In the genomic region with DNA sequence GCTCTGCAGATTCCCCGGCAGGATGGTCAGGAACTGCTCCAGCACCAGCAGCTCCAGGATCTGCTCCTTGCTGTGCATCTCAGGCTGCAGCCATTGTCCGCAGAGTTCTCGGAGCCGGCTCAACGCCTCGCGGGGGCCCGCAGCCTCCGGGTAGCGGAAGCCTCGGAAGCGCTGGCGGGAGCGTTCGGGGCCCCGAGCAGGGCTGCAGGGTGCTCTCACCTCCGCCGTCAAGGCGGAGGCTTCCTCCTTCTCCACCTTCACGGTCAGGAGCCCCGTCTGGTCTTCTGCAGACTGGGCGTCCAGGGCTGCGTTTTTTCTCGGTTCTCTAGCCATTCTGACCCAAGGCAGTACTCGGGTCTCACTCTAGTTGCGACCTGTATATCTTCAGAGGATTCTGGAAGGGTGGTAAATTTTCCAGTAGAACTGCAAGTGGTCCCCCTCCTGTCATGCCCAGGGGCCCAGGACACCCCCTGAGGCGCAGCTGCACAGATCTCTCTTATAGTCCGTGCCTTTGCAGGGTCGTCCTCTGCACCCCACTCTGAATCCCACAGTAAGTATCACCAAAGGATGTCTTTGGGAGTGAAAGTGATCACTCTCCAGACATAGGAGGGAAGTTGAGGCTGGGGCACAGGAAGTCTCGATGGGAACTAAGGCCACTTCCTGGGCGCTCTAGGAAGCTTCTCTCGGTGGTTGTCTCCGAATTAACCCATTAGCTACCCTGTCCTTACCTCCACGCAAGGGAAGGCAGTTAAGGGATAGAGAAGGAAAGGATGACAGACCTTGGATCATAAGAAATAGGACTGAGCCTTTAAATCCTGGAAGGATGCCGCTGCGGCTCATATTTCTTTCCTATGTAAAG, we compare ENCODE assay signal across 1 cellular context.
TF ChIP-seq lines count a peak whose summit lies in the region.

Gene ZKSCAN4, minus strand, starts transcription at position 622 of the 859 bp plus-strand sequence. Its CDS starts 289 bp downstream, at position 333.

TF ChIP-seq in HepG2, 621 proteins besides CTCF, POLR2A, EP300 and RAD21 (continued from another document and continues in another):
- peak; percentile 87; the same call in 1 of the 2 replicates for TF ChIP-seq CBFB (CRISPR knock-in tag; IDR thresholded peaks at IDR 0.05)
- TF ChIP-seq FOSL1 (CRISPR knock-in tag; IDR thresholded peaks at IDR 0.05; ENCODE audit: borderline replicate concordance): no peak
- no peak for TF ChIP-seq ZNF468 (CRISPR knock-in tag; IDR thresholded peaks at IDR 0.05)
- peak; percentile 87; the same call in 1 of the 2 replicates for TF ChIP-seq SMAD1 (CRISPR knock-in tag; IDR thresholded peaks at IDR 0.05; ENCODE audit: borderline replicate concordance, low read depth)
- TF ChIP-seq GTF3A (CRISPR knock-in tag; conservative IDR thresholded peaks at IDR 0.05): no peak
- no peak for TF ChIP-seq POLR2AphosphoS2 (IDR thresholded peaks at IDR 0.05; ENCODE audit: low read depth, low read length)
- TF ChIP-seq, protein P1, sequence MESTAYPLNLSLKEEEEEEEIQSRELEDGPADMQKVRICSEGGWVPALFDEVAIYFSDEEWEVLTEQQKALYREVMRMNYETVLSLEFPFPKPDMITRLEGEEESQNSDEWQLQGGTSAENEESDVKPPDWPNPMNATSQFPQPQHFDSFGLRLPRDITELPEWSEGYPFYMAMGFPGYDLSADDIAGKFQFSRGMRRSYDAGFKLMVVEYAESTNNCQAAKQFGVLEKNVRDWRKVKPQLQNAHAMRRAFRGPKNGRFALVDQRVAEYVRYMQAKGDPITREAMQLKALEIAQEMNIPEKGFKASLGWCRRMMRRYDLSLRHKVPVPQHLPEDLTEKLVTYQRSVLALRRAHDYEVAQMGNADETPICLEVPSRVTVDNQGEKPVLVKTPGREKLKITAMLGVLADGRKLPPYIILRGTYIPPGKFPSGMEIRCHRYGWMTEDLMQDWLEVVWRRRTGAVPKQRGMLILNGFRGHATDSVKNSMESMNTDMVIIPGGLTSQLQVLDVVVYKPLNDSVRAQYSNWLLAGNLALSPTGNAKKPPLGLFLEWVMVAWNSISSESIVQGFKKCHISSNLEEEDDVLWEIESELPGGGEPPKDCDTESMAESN (CRISPR knock-in tag; conservative IDR thresholded peaks at IDR 0.05): peak; percentile 76
- no peak for TF ChIP-seq SOX6 (IDR thresholded peaks at IDR 0.05)
- peak; percentile 40; the same call in 1 of the 2 replicates for TF ChIP-seq SOX6 (CRISPR knock-in tag; IDR thresholded peaks at IDR 0.05)
- TF ChIP-seq ZSCAN25 (CRISPR knock-in tag; IDR thresholded peaks at IDR 0.05): peak; percentile 56; the same call in 1 of the 2 replicates
- no peak for TF ChIP-seq ZNF747 (CRISPR knock-in tag; IDR thresholded peaks at IDR 0.05; ENCODE audit: borderline replicate concordance)
- no peak for TF ChIP-seq HIC2 (CRISPR knock-in tag; IDR thresholded peaks at IDR 0.05; ENCODE audit: low read depth)
- no peak for TF ChIP-seq TRIM24 (CRISPR knock-in tag; IDR thresholded peaks at IDR 0.05)
- no peak; the same call in 1 of the 2 replicates for TF ChIP-seq ZIK1 (CRISPR knock-in tag; IDR thresholded peaks at IDR 0.05; ENCODE audit: borderline replicate concordance, low read depth)
- peak; percentile 54; the same call in 1 of the 2 replicates for TF ChIP-seq EED (CRISPR knock-in tag; IDR thresholded peaks at IDR 0.05)
- TF ChIP-seq ZNF546 (CRISPR knock-in tag; conservative IDR thresholded peaks at IDR 0.05): no peak
- TF ChIP-seq, protein P2, sequence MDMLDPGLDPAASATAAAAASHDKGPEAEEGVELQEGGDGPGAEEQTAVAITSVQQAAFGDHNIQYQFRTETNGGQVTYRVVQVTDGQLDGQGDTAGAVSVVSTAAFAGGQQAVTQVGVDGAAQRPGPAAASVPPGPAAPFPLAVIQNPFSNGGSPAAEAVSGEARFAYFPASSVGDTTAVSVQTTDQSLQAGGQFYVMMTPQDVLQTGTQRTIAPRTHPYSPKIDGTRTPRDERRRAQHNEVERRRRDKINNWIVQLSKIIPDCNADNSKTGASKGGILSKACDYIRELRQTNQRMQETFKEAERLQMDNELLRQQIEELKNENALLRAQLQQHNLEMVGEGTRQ (IDR thresholded peaks at IDR 0.05; ENCODE audit: low read depth, low read length): no peak
- TF ChIP-seq, protein P2 (CRISPR knock-in tag; IDR thresholded peaks at IDR 0.05; ENCODE audit: borderline replicate concordance): no peak
- TF ChIP-seq ZNF142 (CRISPR knock-in tag; IDR thresholded peaks at IDR 0.05): 0 out of 2 replicates have a peak, but pooled peaks have one; percentile 17
- TF ChIP-seq TFAP4 (IDR thresholded peaks at IDR 0.05; ENCODE audit: borderline replicate concordance, low read depth): no peak
- TF ChIP-seq ZKSCAN8 (CRISPR knock-in tag; IDR thresholded peaks at IDR 0.05; ENCODE audit: borderline replicate concordance): peak; percentile 13; the same call in 1 of the 2 replicates
- peak; percentile 51; the same call in 1 of the 2 replicates for TF ChIP-seq SMC3 (IDR thresholded peaks at IDR 0.05; ENCODE audit: low read length)
- TF ChIP-seq CENPX (CRISPR knock-in tag; IDR thresholded peaks at IDR 0.05): no peak
- TF ChIP-seq IKZF4 (CRISPR knock-in tag; IDR thresholded peaks at IDR 0.05; ENCODE audit: borderline replicate concordance, low read depth, not compliant biosample characterization): no peak
- no peak for TF ChIP-seq NR1H2 (CRISPR knock-in tag; IDR thresholded peaks at IDR 0.05; ENCODE audit: borderline replicate concordance, low read depth)
- TF ChIP-seq ZKSCAN5 (CRISPR knock-in tag; IDR thresholded peaks at IDR 0.05): 0 out of 2 replicates have a peak, but pooled peaks have one; percentile 49
- no peak for TF ChIP-seq EEA1 (CRISPR knock-in tag; IDR thresholded peaks at IDR 0.05; ENCODE audit: borderline replicate concordance)
- no peak for TF ChIP-seq ZNF124 (CRISPR knock-in tag; IDR thresholded peaks at IDR 0.05)
- TF ChIP-seq SP2 (CRISPR knock-in tag; IDR thresholded peaks at IDR 0.05): no peak
- no peak for TF ChIP-seq ZBTB14 (CRISPR knock-in tag; IDR thresholded peaks at IDR 0.05)
- 0 out of 2 replicates have a peak, but pooled peaks have one; percentile 38 for TF ChIP-seq ZNF335 (CRISPR knock-in tag; IDR thresholded peaks at IDR 0.05)
- TF ChIP-seq ZNF33A (CRISPR knock-in tag; IDR thresholded peaks at IDR 0.05; ENCODE audit: borderline replicate concordance): peak; percentile 87; the same call in 1 of the 2 replicates
- 0 out of 2 replicates have a peak, but pooled peaks have one; percentile 55 for TF ChIP-seq ATF2 (CRISPR knock-in tag; IDR thresholded peaks at IDR 0.05)
- 0 out of 2 replicates have a peak, but pooled peaks have one; percentile 38 for TF ChIP-seq DNMT3B (CRISPR knock-in tag; conservative IDR thresholded peaks at IDR 0.05)
- peak; percentile 85 for TF ChIP-seq PHF21A (CRISPR knock-in tag; IDR thresholded peaks at IDR 0.05)
- peak; percentile 59 for TF ChIP-seq ZNF331 (CRISPR knock-in tag; IDR thresholded peaks at IDR 0.05)
- TF ChIP-seq, protein P3, sequence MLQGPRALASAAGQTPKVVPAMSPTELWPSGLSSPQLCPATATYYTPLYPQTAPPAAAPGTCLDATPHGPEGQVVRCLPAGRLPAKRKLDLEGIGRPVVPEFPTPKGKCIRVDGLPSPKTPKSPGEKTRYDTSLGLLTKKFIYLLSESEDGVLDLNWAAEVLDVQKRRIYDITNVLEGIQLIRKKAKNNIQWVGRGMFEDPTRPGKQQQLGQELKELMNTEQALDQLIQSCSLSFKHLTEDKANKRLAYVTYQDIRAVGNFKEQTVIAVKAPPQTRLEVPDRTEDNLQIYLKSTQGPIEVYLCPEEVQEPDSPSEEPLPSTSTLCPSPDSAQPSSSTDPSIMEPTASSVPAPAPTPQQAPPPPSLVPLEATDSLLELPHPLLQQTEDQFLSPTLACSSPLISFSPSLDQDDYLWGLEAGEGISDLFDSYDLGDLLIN (CRISPR knock-in tag; IDR thresholded peaks at IDR 0.05; ENCODE audit: borderline replicate concordance): no peak; the same call in 1 of the 2 replicates
- TF ChIP-seq GATA4 (IDR thresholded peaks at IDR 0.05; ENCODE audit: borderline replicate concordance, low read depth): peak; percentile 25; the same call in 1 of the 2 replicates
- no peak for TF ChIP-seq GFI1 (CRISPR knock-in tag; IDR thresholded peaks at IDR 0.05; ENCODE audit: borderline replicate concordance)
- TF ChIP-seq SPEN (CRISPR knock-in tag; IDR thresholded peaks at IDR 0.05; ENCODE audit: low read depth): peak; percentile 95
- TF ChIP-seq SP4 (CRISPR knock-in tag; IDR thresholded peaks at IDR 0.05): 0 out of 2 replicates have a peak, but pooled peaks have one; percentile 5
- no peak for TF ChIP-seq U2AF1 (optimal IDR thresholded peaks at IDR 0.05; ENCODE audit: low read depth, low read length)
